19 cellular contexts compared by ENCODE assay signal in genomic region chr17:2456475-2456874, GRCh38. TPM values are rescaled to one million over a fixed set of nuclear protein-coding genes. Genes with fewer than 3 reads are reported as not detected.
DNase-seq lines count a peak whose midpoint lies in the region; ATAC-seq and TF ChIP-seq lines count a peak whose summit lies in the region.
"Had no signal": no experiment of that assay in that cellular context is flagged by ENCODE, and none has a peak within 500 bp of the region (broad histone marks: within the 10 kb centered on the region; RNA-seq: fewer than 3 reads in every experiment).

No MANE protein-coding gene starts in this region.

- no peaks in the 10 kb centered on the region for H3K9me3 ChIP-seq in CD4-positive, CD25-positive, alpha-beta regulatory T cell (ENCODE audit: control insufficient read depth in 2 of 2, low read length in 2 of 2)
- H3K9me3 ChIP-seq in HEK293 (ENCODE audit: control insufficient read depth, insufficient read depth, low read depth, low read length), result no peaks in the 10 kb centered on the region
- H3K9me3 ChIP-seq: BLaER1 had no signal

- no peak for TF ChIP-seq CTCF in HEK293 (tag by site-specific recombination; IDR thresholded peaks at IDR 0.05)
- no peak for TF ChIP-seq CTCF in brain (conservative IDR thresholded peaks at IDR 0.05)

- POLR2A ChIA-PET in HEK293 (lab: Yijun Ruan, JAX) (interaction anchor here (0.6 to 0.9 kb wide), 3 partner anchors 25 to 330 kb away, joined by 3 to 4 read pairs (median 3); no protein-coding TSS in a partner anchor), HEK293T (lab: Yijun Ruan, JAX) (no interaction called here)
- POLR2A ChIA-PET in activated CD4-positive, alpha-beta memory T cell treated with anti-CD3 and anti-CD28 coated beads, Interleukin-2, amount 10 ng/mL, durations not matched to agents 7 days and 5 days (lab: Charles Lee), result no interaction called here

- no peak overlapping the region for H3K4me3 ChIP-seq in CD4-positive, CD25-positive, alpha-beta regulatory T cell (ENCODE audit: low read depth, low read length)
- no peak overlapping the region for H3K4me3 ChIP-seq in HEK293 (ENCODE audit: low read depth, low read length)
- H3K4me3 ChIP-seq: BLaER1, GM23338 had no signal

- H3K27ac Mint-ChIP-seq in CD4-positive, CD25-positive, alpha-beta regulatory T cell, result peak overlapping the region in 1 of 3 donors; percentile 63
- peak overlapping the region in 3 of 5 experiments; percentile 43 to 72 (median 71) for H3K27ac Mint-ChIP-seq in brain
- no peak overlapping the region for H3K27ac Mint-ChIP-seq in activated CD4-positive, alpha-beta memory T cell treated with anti-CD3 and anti-CD28 coated beads, Interleukin-2, amount 10 ng/mL, durations not matched to agents 7 days and 5 days
- H3K27ac Mint-ChIP-seq: B cell; CD4-positive, alpha-beta T cell; GM23338; H9 had no signal

- no peak for DNase-seq in CD4-positive, CD25-positive, alpha-beta regulatory T cell
- peak; percentile 42 for DNase-seq in islet precursor cell
- DNase-seq in activated CD4-positive, alpha-beta memory T cell treated with anti-CD3 and anti-CD28 coated beads, Interleukin-2, amount 10 ng/mL, durations not matched to agents 7 days and 5 days, result no peak
- DNase-seq in HEK293T (ENCODE audit: extremely low spot score), result no peak
- DNase-seq: CD4-positive, alpha-beta T cell; CD8-positive, alpha-beta memory T cell; DMS79; EL; GF-D8; H9 had no signal

- no peaks in the 10 kb centered on the region for H3K4me1 ChIP-seq in CD4-positive, CD25-positive, alpha-beta regulatory T cell (ENCODE audit: control insufficient read depth, insufficient read depth, low read length, poor library complexity, severe bottlenecking)
- H3K4me1 ChIP-seq in HEK293 (ENCODE audit: control insufficient read depth, insufficient read depth, low read length), result peaks cover 13% of the 10 kb centered on the region

- peaks cover 12% of the 10 kb centered on the region for H3K36me3 Mint-ChIP-seq in CD4-positive, CD25-positive, alpha-beta regulatory T cell
- H3K36me3 Mint-ChIP-seq in brain, result peaks cover 51% of the 10 kb centered on the region
- peaks cover 11% of the 10 kb centered on the region for H3K36me3 Mint-ChIP-seq in activated CD4-positive, alpha-beta memory T cell treated with anti-CD3 and anti-CD28 coated beads, Interleukin-2, amount 10 ng/mL, durations not matched to agents 7 days and 5 days (ENCODE audit: low read depth)

- peaks cover 0 to 7% (median 5%) of the 10 kb centered on the region in 4 donors for H3K4me1 Mint-ChIP-seq in CD4-positive, CD25-positive, alpha-beta regulatory T cell
- peaks cover 9% of the 10 kb centered on the region for H3K4me1 Mint-ChIP-seq in brain
- H3K4me1 Mint-ChIP-seq in activated CD4-positive, alpha-beta memory T cell treated with anti-CD3 and anti-CD28 coated beads, Interleukin-2, amount 10 ng/mL, durations not matched to agents 7 days and 5 days, result peaks cover 23% of the 10 kb centered on the region
- H3K4me1 Mint-ChIP-seq: B cell, GM23338 had no signal

- CTCF ChIA-PET in HEK293 (lab: Yijun Ruan, JAX) (interaction anchor here (1.1 to 1.9 kb wide), 2 partner anchors 22 to 41 kb away, joined by 3 to 9 read pairs; no protein-coding TSS in a partner anchor), HEK293T (lab: Yijun Ruan, JAX) (no interaction called here)
- CTCF ChIA-PET in activated CD4-positive, alpha-beta memory T cell treated with anti-CD3 and anti-CD28 coated beads, Interleukin-2, amount 10 ng/mL, durations not matched to agents 7 days and 5 days (lab: Charles Lee), result interaction anchor here (0.7 to 1.2 kb wide), 2 partner anchors 10 to 40 kb away, joined by 3 read pairs; no protein-coding TSS in a partner anchor

- peak overlapping the region; percentile 5 for H3K27ac ChIP-seq in CD4-positive, CD25-positive, alpha-beta regulatory T cell (ENCODE audit: insufficient read depth, low read length, poor library complexity, severe bottlenecking)
- H3K27ac ChIP-seq in HEK293 (ENCODE audit: extremely low read depth, low read depth, low read length), result no peak overlapping the region
- H3K27ac ChIP-seq: 22Rv1, BLaER1, C4-2B had no signal

- H3K4me3 Mint-ChIP-seq in CD4-positive, CD25-positive, alpha-beta regulatory T cell, result no peak overlapping the region
- H3K4me3 Mint-ChIP-seq in brain, result no peak overlapping the region
- no peak overlapping the region for H3K4me3 Mint-ChIP-seq in activated CD4-positive, alpha-beta memory T cell treated with anti-CD3 and anti-CD28 coated beads, Interleukin-2, amount 10 ng/mL, durations not matched to agents 7 days and 5 days
- H3K4me3 Mint-ChIP-seq: B cell; CD4-positive, alpha-beta T cell; CD8-positive, alpha-beta memory T cell; GM23338; H9 had no signal

- H3K27me3 ChIP-seq in CD4-positive, CD25-positive, alpha-beta regulatory T cell (ENCODE audit: control insufficient read depth, insufficient read depth, low read length), result no peaks in the 10 kb centered on the region
- H3K27me3 ChIP-seq: BLaER1 had no signal

- ATAC-seq in CD4-positive, CD25-positive, alpha-beta regulatory T cell (ENCODE audit: low read depth in 2 of 2), result no peak
- no peak for ATAC-seq in HG03520 (IDR thresholded peaks at IDR 0.05; ENCODE audit: unreplicated experiment)
- ATAC-seq: GM23338, HCT116 had no signal

- H3K9me3 Mint-ChIP-seq in CD4-positive, CD25-positive, alpha-beta regulatory T cell, result no peaks in the 10 kb centered on the region
- no peaks in the 10 kb centered on the region for H3K9me3 Mint-ChIP-seq in brain
- no peaks in the 10 kb centered on the region for H3K9me3 Mint-ChIP-seq in activated CD4-positive, alpha-beta memory T cell treated with anti-CD3 and anti-CD28 coated beads, Interleukin-2, amount 10 ng/mL, durations not matched to agents 7 days and 5 days
- H3K9me3 Mint-ChIP-seq: CD4-positive, alpha-beta T cell; CD8-positive, alpha-beta memory T cell; GM23338; H9 had no signal

- H3K36me3 ChIP-seq in CD4-positive, CD25-positive, alpha-beta regulatory T cell (ENCODE audit: control insufficient read depth, insufficient read depth, low read length), result peaks cover 21% of the 10 kb centered on the region
- peaks cover 17 to 23% of the 10 kb centered on the region in 2 experiments; a peak in 2 of 3 replicates for H3K36me3 ChIP-seq in HEK293 (ENCODE audit: control insufficient read depth in 2 of 2, insufficient read depth in 1 of 2, low read length in 2 of 2)

- H3K27me3 Mint-ChIP-seq in CD4-positive, CD25-positive, alpha-beta regulatory T cell, result peaks cover 4% of the 10 kb centered on the region
- H3K27me3 Mint-ChIP-seq in brain, result no peaks in the 10 kb centered on the region
- H3K27me3 Mint-ChIP-seq in activated CD4-positive, alpha-beta memory T cell treated with anti-CD3 and anti-CD28 coated beads, Interleukin-2, amount 10 ng/mL, durations not matched to agents 7 days and 5 days, result no peaks in the 10 kb centered on the region
- H3K27me3 Mint-ChIP-seq: B cell; CD4-positive, alpha-beta T cell; CD8-positive, alpha-beta memory T cell had no signal

TF ChIP-seq in HEK293, 187 proteins besides CTCF, POLR2A, EP300 and RAD21:
- TF ChIP-seq ZNF121 (tag by site-specific recombination; IDR thresholded peaks at IDR 0.05), result peak; percentile 71
- TF ChIP-seq ZNF529 (tag by site-specific recombination; IDR thresholded peaks at IDR 0.05; ENCODE audit: insufficient replicate concordance), result no peak
- no peak for TF ChIP-seq KLF8 (tag by site-specific recombination; IDR thresholded peaks at IDR 0.05)
- TF ChIP-seq OVOL3 (tag by site-specific recombination; IDR thresholded peaks at IDR 0.05), result no peak
TF ChIP-seq in HEK293: peak in this region for 1.

TF ChIP-seq in HEK293T, 16 proteins besides CTCF, POLR2A, EP300 and RAD21:
- TF ChIP-seq SUZ12 (IDR thresholded peaks at IDR 0.05) (no peak), FOXK2 (IDR thresholded peaks at IDR 0.05) (no peak), SP1 (IDR thresholded peaks at IDR 0.05) (no peak), BHLHE40 (IDR thresholded peaks at IDR 0.05; ENCODE audit: borderline replicate concordance) (no peak), PKNOX1 (IDR thresholded peaks at IDR 0.05) (no peak), HDGF (IDR thresholded peaks at IDR 0.05; ENCODE audit: borderline replicate concordance) (no peak), LEF1 (IDR thresholded peaks at IDR 0.05; ENCODE audit: borderline replicate concordance) (no peak), FOXM1 (IDR thresholded peaks at IDR 0.05; ENCODE audit: borderline replicate concordance) (no peak), FOXA1 (IDR thresholded peaks at IDR 0.05) (no peak), ELF4 (IDR thresholded peaks at IDR 0.05) (no peak), TARDBP (IDR thresholded peaks at IDR 0.05) (no peak), ARNT (IDR thresholded peaks at IDR 0.05) (no peak), L3MBTL2 (conservative IDR thresholded peaks at IDR 0.05) (no peak), NFRKB (IDR thresholded peaks at IDR 0.05) (no peak), ZNF384 (IDR thresholded peaks at IDR 0.05) (no peak), CTBP1 (IDR thresholded peaks at IDR 0.05; ENCODE audit: borderline replicate concordance) (no peak)

RNA-seq across cellular contexts. Expression of gene METTL16, which starts 55.2 kb away (rescaled TPM):
- total RNA-seq in CD4-positive, CD25-positive, alpha-beta regulatory T cell, result 39.2 TPM
- 10 to 100 TPM; 12.9 to 18.1 (median 16.3) TPM for polyA plus RNA-seq in CD4-positive, CD25-positive, alpha-beta regulatory T cell
- polyA plus RNA-seq in brain (ENCODE audit: insufficient read depth, low read depth, low replicate concordance), result 30.4 TPM
- 10 to 100 TPM; 19.7 to 21.3 TPM for total RNA-seq in activated CD4-positive, alpha-beta memory T cell treated with anti-CD3 and anti-CD28 coated beads, Interleukin-2, amount 10 ng/mL, durations not matched to agents 7 days and 5 days

RNA-seq across cellular contexts. Expression of gene MNT, which starts 55.6 kb away (rescaled TPM):
- 93.4 TPM for total RNA-seq in CD4-positive, CD25-positive, alpha-beta regulatory T cell
- polyA plus RNA-seq in CD4-positive, CD25-positive, alpha-beta regulatory T cell, result 1 to 10 TPM in 2 of 4 donors, under 1 TPM in 2; 0.50 to 1.1 (median 0.97) TPM
- polyA plus RNA-seq in brain (ENCODE audit: insufficient read depth, low read depth, low replicate concordance), result 17.4 TPM
- total RNA-seq in activated CD4-positive, alpha-beta memory T cell treated with anti-CD3 and anti-CD28 coated beads, Interleukin-2, amount 10 ng/mL, durations not matched to agents 7 days and 5 days, result 10 to 100 TPM; 29.1 to 29.9 TPM
